Comparison of ENCODE assay signal across 23 cellular contexts in genomic region chr4:27685947-27686346, GRCh38.
DNase-seq lines count a peak whose midpoint lies in the region; ATAC-seq, FAIRE-seq and TF ChIP-seq lines count a peak whose summit lies in the region.
"Had no signal": no experiment of that assay in that cellular context is flagged by ENCODE, and none has a peak within 500 bp of the region (broad histone marks: within the 10 kb centered on the region; RNA-seq: fewer than 3 reads in every experiment).

No MANE protein-coding gene starts in this region.

- TF ChIP-seq CTCF in D721Med (IDR thresholded peaks at IDR 0.05; ENCODE audit: insufficient read depth, missing control alignments): no peak
- no peak for TF ChIP-seq CTCF in HCT116 (IDR thresholded peaks at IDR 0.05 in 2 of 3, conservative IDR thresholded peaks at IDR 0.05 in 1 of 3; ENCODE audit: borderline replicate concordance in 1 of 3, insufficient read depth in 1 of 3, low read depth in 2 of 3, low read length in 2 of 3)

- H3K9me3 ChIP-seq in HCT116 (ENCODE audit: control insufficient read depth in 1 of 2, insufficient read depth in 1 of 2, low read depth in 1 of 2, low read length in 2 of 2): no peaks in the 10 kb centered on the region
- H3K9me3 ChIP-seq: BE2C, BLaER1 had no signal

- no TSS peak for BruUV-seq in HCT116 (replicated peaks; lab: Mats Ljungman, UMichigan)

- H3K4me1 ChIP-seq in HCT116 (ENCODE audit: control insufficient read depth in 1 of 2, insufficient read depth in 2 of 2, low read length in 2 of 2): no peaks in the 10 kb centered on the region
- H3K4me1 ChIP-seq: BE2C, BLaER1 had no signal

- 0 out of 2 replicates have a peak, but pooled peaks cover 3% of the 10 kb centered on the region for H3K27me3 ChIP-seq in HCT116 (ENCODE audit: insufficient read depth, low read length)
- H3K27me3 ChIP-seq: BE2C, BLaER1 had no signal

- H3K4me1 Mint-ChIP-seq in activated CD4-positive, alpha-beta T cell treated with anti-CD3 and anti-CD28 coated beads for 36 hours: no peaks in the 10 kb centered on the region
- H3K4me1 Mint-ChIP-seq: CD14-positive monocyte; CD4-positive, alpha-beta memory T cell; CD4-positive, CD25-positive, alpha-beta regulatory T cell; CD8-positive, alpha-beta memory T cell had no signal

- TF ChIP-seq RAD21 in HCT116 (IDR thresholded peaks at IDR 0.05; ENCODE audit: low read depth) (no peak), Ishikawa (IDR thresholded peaks at IDR 0.05; ENCODE audit: low read depth) (no peak)

- ATAC-seq in HCT116: no peak
- no peak for ATAC-seq in activated CD4-positive, alpha-beta T cell treated with anti-CD3 and anti-CD28 coated beads for 36 hours
- ATAC-seq: GM12878 had no signal

- H2AFZ ChIP-seq in HCT116 (ENCODE audit: low read depth, low read length, poor library complexity, severe bottlenecking): no peak overlapping the region

- H3K27ac Mint-ChIP-seq in activated CD4-positive, alpha-beta T cell treated with anti-CD3 and anti-CD28 coated beads for 36 hours: no peak overlapping the region
- H3K27ac Mint-ChIP-seq: CD14-positive monocyte; CD4-positive, alpha-beta memory T cell; CD4-positive, CD25-positive, alpha-beta regulatory T cell; CD8-positive, alpha-beta memory T cell had no signal

- intact Hi-C loops in HCT116 (cut with micrococcal nuclease): no loop called here
- intact Hi-C loops in activated CD4-positive, alpha-beta T cell treated with anti-CD3 and anti-CD28 coated beads for 36 hours (cut with DNase I, micrococcal nuclease): no loop called here

- no peak overlapping the region for H3K4me3 ChIP-seq in HCT116 (replicated peaks in 1 of 2; ENCODE audit: low read depth in 1 of 2, low read length in 2 of 2)
- H3K4me3 ChIP-seq: BLaER1, GM12878 had no signal

- H3K9me2 ChIP-seq in HCT116 (ENCODE audit: insufficient read depth): no peaks in the 10 kb centered on the region

- CTCF ChIA-PET in HCT116 (lab: Charles Lee): interaction anchor here (1.4 to 2.7 kb wide), 2 partner anchors 8 to 176 kb away, joined by 3 to 16 read pairs; no protein-coding TSS in a partner anchor
- CTCF ChIA-PET in activated CD4-positive, alpha-beta T cell treated with anti-CD3 and anti-CD28 coated beads for 36 hours (lab: Charles Lee): no interaction called here

- no peaks in the 10 kb centered on the region for H3K27me3 Mint-ChIP-seq in activated CD4-positive, alpha-beta T cell treated with anti-CD3 and anti-CD28 coated beads for 36 hours
- H3K27me3 Mint-ChIP-seq: CD4-positive, alpha-beta memory T cell; CD4-positive, CD25-positive, alpha-beta regulatory T cell; CD8-positive, alpha-beta memory T cell had no signal

- DNase-seq in D721Med (ENCODE audit: insufficient read length, low spot score): no peak
- DNase-seq in HCT116 (ENCODE audit: low read depth, low spot score): no peak
- DNase-seq in DMS79 treated with DMSO at 0.1 percent for 48 hours (lab: John Stamatoyannopoulos, UW): no peak
- no peak for DNase-seq in activated CD4-positive, alpha-beta T cell treated with anti-CD3 and anti-CD28 coated beads for 36 hours
- no peak for DNase-seq in retina
- DNase-seq: 8988T; ACHN; BE2C; C1 segment of cervical spinal cord; CD4-positive, alpha-beta memory T cell; CD4-positive, CD25-positive, alpha-beta regulatory T cell; CD8-positive, alpha-beta memory T cell; COR-L47; DND-41; EL; GDM1 had no signal

- no peak for TF ChIP-seq POLR2A in HCT116 (IDR thresholded peaks at IDR 0.05; ENCODE audit: borderline replicate concordance, extremely low read depth, insufficient read depth, insufficient read length)

- TF ChIP-seq EP300 in Ishikawa (IDR thresholded peaks at IDR 0.05; ENCODE audit: borderline replicate concordance): no peak

- H3K4me3 Mint-ChIP-seq in activated CD4-positive, alpha-beta T cell treated with anti-CD3 and anti-CD28 coated beads for 36 hours: no peak overlapping the region
- H3K4me3 Mint-ChIP-seq: CD14-positive monocyte; CD4-positive, CD25-positive, alpha-beta regulatory T cell; CD8-positive, alpha-beta memory T cell had no signal

- H3K36me3 Mint-ChIP-seq in activated CD4-positive, alpha-beta T cell treated with anti-CD3 and anti-CD28 coated beads for 36 hours (ENCODE audit: low read depth): no peaks in the 10 kb centered on the region
- H3K36me3 Mint-ChIP-seq: CD14-positive monocyte; CD4-positive, alpha-beta memory T cell; CD4-positive, CD25-positive, alpha-beta regulatory T cell; CD8-positive, alpha-beta memory T cell had no signal

- no peaks in the 10 kb centered on the region for H3K79me2 ChIP-seq in HCT116 (ENCODE audit: insufficient read depth, low read length)

- H3K9me3 Mint-ChIP-seq in activated CD4-positive, alpha-beta T cell treated with anti-CD3 and anti-CD28 coated beads for 36 hours (ENCODE audit: low read depth): peaks cover 2% of the 10 kb centered on the region
- H3K9me3 Mint-ChIP-seq: CD14-positive monocyte had no signal

- RAD21 ChIA-PET in HCT116 (lab: Charles Lee; ENCODE audit: low non-redundant PET in 1 of 2, low total read pairs in 2 of 2, uncharacterized antibody in 2 of 2, unreplicated experiment in 2 of 2): no interaction called here

- no peak overlapping the region for H3K9ac ChIP-seq in HCT116 (ENCODE audit: low read length)
- H3K9ac ChIP-seq: BLaER1 had no signal

- no peaks in the 10 kb centered on the region for H4K20me1 ChIP-seq in HCT116 (ENCODE audit: insufficient read depth)
- H4K20me1 ChIP-seq: BLaER1 had no signal

- H3K27ac ChIP-seq in HCT116 (ENCODE audit: low read depth, low read length): no peak overlapping the region
- H3K27ac ChIP-seq: BLaER1 had no signal

- H3K4me2 ChIP-seq in HCT116 (ENCODE audit: low read length): no peak overlapping the region
- H3K4me2 ChIP-seq: BLaER1 had no signal

- no peaks in the 10 kb centered on the region for H3K36me3 ChIP-seq in HCT116 (ENCODE audit: control insufficient read depth in 1 of 2, insufficient read depth in 2 of 2, low read length in 2 of 2)
- H3K36me3 ChIP-seq: BE2C, BLaER1 had no signal

- FAIRE-seq in D721Med (lab: Jason Lieb, UNC): peak; percentile 94
- FAIRE-seq: A204.1, GM12878, GM12892, GM18507 had no signal

- POLR2A ChIA-PET in HCT116 (lab: Charles Lee): no interaction called here
- POLR2A ChIA-PET in activated CD4-positive, alpha-beta T cell treated with anti-CD3 and anti-CD28 coated beads for 36 hours (lab: Charles Lee): interaction anchor here (0.6 kb wide), 1 partner anchor 59 kb away, joined by 3 read pairs; no protein-coding TSS in a partner anchor

TF ChIP-seq in HCT116, 20 proteins besides CTCF, POLR2A, EP300 and RAD21:
- TF ChIP-seq EZH2phosphoT487 (IDR thresholded peaks at IDR 0.05; ENCODE audit: borderline replicate concordance): no peak
- TF ChIP-seq REST (IDR thresholded peaks at IDR 0.05; ENCODE audit: low read depth): peak; percentile 11; the same call in 1 of the 2 replicates

TF ChIP-seq in Ishikawa, 13 proteins besides CTCF, POLR2A, EP300 and RAD21:
- TF ChIP-seq YY1 (IDR thresholded peaks at IDR 0.05; ENCODE audit: low read depth) (no peak), REST (IDR thresholded peaks at IDR 0.05; ENCODE audit: low read depth) (peak; percentile 69; the same call in 1 of the 2 replicates), TAF1 (IDR thresholded peaks at IDR 0.05; ENCODE audit: low read depth) (no peak), NFIC (IDR thresholded peaks at IDR 0.05) (no peak), TCF12 (IDR thresholded peaks at IDR 0.05; ENCODE audit: low read depth) (no peak), CEBPB (IDR thresholded peaks at IDR 0.05) (no peak)
